Comparison of ENCODE assay signal across 1 cellular context in the genomic region with DNA sequence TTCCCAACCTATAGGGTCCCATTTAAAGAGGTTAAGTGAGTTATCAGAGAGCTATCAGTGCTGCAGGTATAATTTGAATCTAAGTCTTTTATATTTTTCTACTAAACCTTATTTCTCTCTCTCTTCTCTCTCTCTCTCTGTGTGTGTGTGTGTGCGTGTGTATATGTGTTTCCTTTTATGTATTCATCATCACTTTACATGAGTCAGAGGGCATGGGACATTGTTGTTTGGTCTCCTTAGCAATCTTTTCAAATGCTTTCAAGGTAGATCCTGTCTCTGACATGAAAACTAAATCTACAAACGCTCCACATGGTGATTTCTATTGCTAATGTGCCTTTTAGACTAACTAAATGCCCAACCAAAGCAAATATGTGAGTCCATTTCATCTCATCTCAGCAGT.
TF ChIP-seq lines count a peak whose summit lies in the region.

No MANE protein-coding gene starts in this region.

TF ChIP-seq in HCT116, 20 proteins besides CTCF, POLR2A, EP300 and RAD21 (continued from another document):
- TF ChIP-seq, protein P1, sequence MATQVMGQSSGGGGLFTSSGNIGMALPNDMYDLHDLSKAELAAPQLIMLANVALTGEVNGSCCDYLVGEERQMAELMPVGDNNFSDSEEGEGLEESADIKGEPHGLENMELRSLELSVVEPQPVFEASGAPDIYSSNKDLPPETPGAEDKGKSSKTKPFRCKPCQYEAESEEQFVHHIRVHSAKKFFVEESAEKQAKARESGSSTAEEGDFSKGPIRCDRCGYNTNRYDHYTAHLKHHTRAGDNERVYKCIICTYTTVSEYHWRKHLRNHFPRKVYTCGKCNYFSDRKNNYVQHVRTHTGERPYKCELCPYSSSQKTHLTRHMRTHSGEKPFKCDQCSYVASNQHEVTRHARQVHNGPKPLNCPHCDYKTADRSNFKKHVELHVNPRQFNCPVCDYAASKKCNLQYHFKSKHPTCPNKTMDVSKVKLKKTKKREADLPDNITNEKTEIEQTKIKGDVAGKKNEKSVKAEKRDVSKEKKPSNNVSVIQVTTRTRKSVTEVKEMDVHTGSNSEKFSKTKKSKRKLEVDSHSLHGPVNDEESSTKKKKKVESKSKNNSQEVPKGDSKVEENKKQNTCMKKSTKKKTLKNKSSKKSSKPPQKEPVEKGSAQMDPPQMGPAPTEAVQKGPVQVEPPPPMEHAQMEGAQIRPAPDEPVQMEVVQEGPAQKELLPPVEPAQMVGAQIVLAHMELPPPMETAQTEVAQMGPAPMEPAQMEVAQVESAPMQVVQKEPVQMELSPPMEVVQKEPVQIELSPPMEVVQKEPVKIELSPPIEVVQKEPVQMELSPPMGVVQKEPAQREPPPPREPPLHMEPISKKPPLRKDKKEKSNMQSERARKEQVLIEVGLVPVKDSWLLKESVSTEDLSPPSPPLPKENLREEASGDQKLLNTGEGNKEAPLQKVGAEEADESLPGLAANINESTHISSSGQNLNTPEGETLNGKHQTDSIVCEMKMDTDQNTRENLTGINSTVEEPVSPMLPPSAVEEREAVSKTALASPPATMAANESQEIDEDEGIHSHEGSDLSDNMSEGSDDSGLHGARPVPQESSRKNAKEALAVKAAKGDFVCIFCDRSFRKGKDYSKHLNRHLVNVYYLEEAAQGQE (IDR thresholded peaks at IDR 0.05; ENCODE audit: low read depth): no peak
TF ChIP-seq in HCT116: peak in this region for 1.
